Comparison of ENCODE assay signal across 8 cellular contexts in genomic region chr11:134360050-134360835, GRCh38.
DNase-seq lines count a peak whose midpoint lies in the region; ATAC-seq and TF ChIP-seq lines count a peak whose summit lies in the region.

No MANE protein-coding gene starts in this region.

- no peak overlapping the region for H3K4me3 Mint-ChIP-seq in stimulated activated memory B cell treated with anti-CD40 and anti-IgM and Interleukin-4, amounts not matched to agents 10 μg/mL and 1 μg/mL and 100 μg/mL, for 72 hours

- no peaks in the 10 kb centered on the region for H3K36me3 Mint-ChIP-seq in stimulated activated memory B cell treated with anti-CD40 and anti-IgM and Interleukin-4, amounts not matched to agents 10 μg/mL and 1 μg/mL and 100 μg/mL, for 72 hours

- peaks cover 8% of the 10 kb centered on the region for H3K4me1 Mint-ChIP-seq in stimulated activated memory B cell treated with anti-CD40 and anti-IgM and Interleukin-4, amounts not matched to agents 10 μg/mL and 1 μg/mL and 100 μg/mL, for 72 hours

- peaks cover under 1% of the 10 kb centered on the region for H3K9me3 Mint-ChIP-seq in stimulated activated memory B cell treated with anti-CD40 and anti-IgM and Interleukin-4, amounts not matched to agents 10 μg/mL and 1 μg/mL and 100 μg/mL, for 72 hours

- H3K27ac Mint-ChIP-seq in stimulated activated memory B cell treated with anti-CD40 and anti-IgM and Interleukin-4, amounts not matched to agents 10 μg/mL and 1 μg/mL and 100 μg/mL, for 72 hours = no peak overlapping the region

- ATAC-seq in HG02623 (IDR thresholded peaks at IDR 0.05; ENCODE audit: unreplicated experiment) = peak; percentile 61
- ATAC-seq in stimulated activated memory B cell treated with anti-CD40 and anti-IgM and Interleukin-4, amounts not matched to agents 10 μg/mL and 1 μg/mL and 100 μg/mL, for 72 hours = no peak

- no peak overlapping the region for H3K4me3 ChIP-seq in GM06990 (replicated peaks; ENCODE audit: low read depth, low read length)

- H3K27me3 ChIP-seq in GM06990 (replicated peaks; ENCODE audit: control insufficient read depth, insufficient read depth, low read length) = no peaks in the 10 kb centered on the region

- H3K36me3 ChIP-seq in GM06990 (ENCODE audit: control insufficient read depth, insufficient read depth, low read length) = no peaks in the 10 kb centered on the region

- H3K27me3 Mint-ChIP-seq in stimulated activated memory B cell treated with anti-CD40 and anti-IgM and Interleukin-4, amounts not matched to agents 10 μg/mL and 1 μg/mL and 100 μg/mL, for 72 hours = peaks cover 78% of the 10 kb centered on the region

- TF ChIP-seq CTCF in GM06990 (IDR thresholded peaks at IDR 0.05; ENCODE audit: insufficient read depth, low read length, poor library complexity, severe bottlenecking) = peak; percentile 92

- DNase-seq in GM06990 (ENCODE audit: extremely low read depth, insufficient read length) (peak; percentile 72), NCI-H2171 (lab: John Stamatoyannopoulos, UW) (peak; percentile 56), kidney tubule cell (ENCODE audit: low spot score) (peak; percentile 77)
- DNase-seq in activated CD4-positive, CD25-positive, alpha-beta regulatory T cell treated with anti-CD3 and anti-CD28 coated beads, Interleukin-2, amount 50 U/mL, for 72 hours = peak; percentile 76
- peak; percentile 53 for DNase-seq in central memory CD4-positive, alpha-beta T cell
- peak; percentile 51 for DNase-seq in stimulated activated CD4-positive, alpha-beta T cell treated with anti-CD3 and anti-CD28 coated beads, Interleukin-2, amount 100 ng/mL, for 4 hours (ENCODE audit: low read depth)
